17 cellular contexts compared by ENCODE assay signal in genomic region chr11:134468081-134468668, GRCh38. TPM values are rescaled to one million over a fixed set of nuclear protein-coding genes. Genes with fewer than 3 reads are reported as not detected.
"Had no signal": no experiment of that assay in that cellular context is flagged by ENCODE, and none has a peak within 500 bp of the region (broad histone marks: within the 10 kb centered on the region; RNA-seq: fewer than 3 reads in every experiment).

No MANE protein-coding gene starts in this region.

- H3K9me3 ChIP-seq: tibial artery had no signal

- DNase-seq: activated effector memory CD4-positive, alpha-beta T cell treated with anti-CD3 and anti-CD28 coated beads, Interleukin-2, amount 50 U/mL, for 16 hours; activated T-cell treated with anti-CD3 and anti-CD28 coated beads, Interleukin-2, amount 50 U/mL, for 4 hours; amygdala; brain microvascular endothelial cell; endodermal cell; erythroblast; hippocampal formation; stimulated activated CD4-positive, alpha-beta T cell treated with anti-CD3 and anti-CD28 coated beads, Interleukin-4, amount 100 ng/mL, for 4 hours; tibial artery had no signal

- H3K4me1 ChIP-seq: tibial artery had no signal

- H3K36me3 ChIP-seq: brain microvascular endothelial cell, tibial artery had no signal

- H3K27ac Mint-ChIP-seq: activated naive CD8-positive, alpha-beta T cell; dendritic cell treated with granulocyte-macrophage colony-stimulating factor and Interleukin-4, amounts not matched to agents 40 ng/mL and 50 ng/mL, for 4 days; endodermal cell; natural killer cell treated with Interleukin-12 subunit alpha and Interleukin-12 subunit beta and Interleukin-15 and Interleukin-18, amount 100 ng/mL, for 72 hours; T-helper 1 cell treated with Interleukin-12 subunit alpha and Interleukin-12 subunit beta and Interleukin-4 antibody, amounts not matched to agents 30 μg/mL and 1 μg/mL, for 36 hours had no signal

- ATAC-seq: activated CD4-positive, CD25-positive, alpha-beta regulatory T cell treated with anti-CD3 and anti-CD28 coated beads, Interleukin-2, amount 50 U/mL, for 24 hours; activated T-cell treated with anti-CD3 and anti-CD28 coated beads, Interleukin-2, amount 50 U/mL, for 4 hours; natural killer cell treated with Interleukin-12 subunit alpha and Interleukin-12 subunit beta and Interleukin-15 and Interleukin-18, amount 100 ng/mL, for 72 hours had no signal

- H3K9me3 Mint-ChIP-seq: activated T-cell treated with anti-CD3 and anti-CD28 coated beads, Interleukin-2, amount 50 U/mL, for 4 hours; dendritic cell treated with granulocyte-macrophage colony-stimulating factor and Interleukin-4, amounts not matched to agents 40 ng/mL and 50 ng/mL, for 4 days; endodermal cell; natural killer cell treated with Interleukin-12 subunit alpha and Interleukin-12 subunit beta and Interleukin-15 and Interleukin-18, amount 100 ng/mL, for 72 hours; T-helper 1 cell treated with Interleukin-12 subunit alpha and Interleukin-12 subunit beta and Interleukin-4 antibody, amounts not matched to agents 30 μg/mL and 1 μg/mL, for 36 hours had no signal

- H3K4me3 Mint-ChIP-seq: activated naive CD8-positive, alpha-beta T cell; activated T-cell treated with anti-CD3 and anti-CD28 coated beads, Interleukin-2, amount 50 U/mL, for 4 hours; dendritic cell treated with granulocyte-macrophage colony-stimulating factor and Interleukin-4, amounts not matched to agents 40 ng/mL and 50 ng/mL, for 4 days; endodermal cell; natural killer cell treated with Interleukin-12 subunit alpha and Interleukin-12 subunit beta and Interleukin-15 and Interleukin-18, amount 100 ng/mL, for 72 hours; T-helper 1 cell treated with Interleukin-12 subunit alpha and Interleukin-12 subunit beta and Interleukin-4 antibody, amounts not matched to agents 30 μg/mL and 1 μg/mL, for 36 hours had no signal

- H3K4me3 ChIP-seq: SK-N-MC, tibial artery had no signal

- H3K27ac ChIP-seq: brain microvascular endothelial cell, SK-N-MC, tibial artery had no signal

RNA-seq across cellular contexts. Expression of gene B3GAT1, which starts 56.1 kb away (rescaled TPM):
- total RNA-seq: lung microvascular endothelial cell, pulmonary artery endothelial cell had no signal
